In the genomic region with DNA sequence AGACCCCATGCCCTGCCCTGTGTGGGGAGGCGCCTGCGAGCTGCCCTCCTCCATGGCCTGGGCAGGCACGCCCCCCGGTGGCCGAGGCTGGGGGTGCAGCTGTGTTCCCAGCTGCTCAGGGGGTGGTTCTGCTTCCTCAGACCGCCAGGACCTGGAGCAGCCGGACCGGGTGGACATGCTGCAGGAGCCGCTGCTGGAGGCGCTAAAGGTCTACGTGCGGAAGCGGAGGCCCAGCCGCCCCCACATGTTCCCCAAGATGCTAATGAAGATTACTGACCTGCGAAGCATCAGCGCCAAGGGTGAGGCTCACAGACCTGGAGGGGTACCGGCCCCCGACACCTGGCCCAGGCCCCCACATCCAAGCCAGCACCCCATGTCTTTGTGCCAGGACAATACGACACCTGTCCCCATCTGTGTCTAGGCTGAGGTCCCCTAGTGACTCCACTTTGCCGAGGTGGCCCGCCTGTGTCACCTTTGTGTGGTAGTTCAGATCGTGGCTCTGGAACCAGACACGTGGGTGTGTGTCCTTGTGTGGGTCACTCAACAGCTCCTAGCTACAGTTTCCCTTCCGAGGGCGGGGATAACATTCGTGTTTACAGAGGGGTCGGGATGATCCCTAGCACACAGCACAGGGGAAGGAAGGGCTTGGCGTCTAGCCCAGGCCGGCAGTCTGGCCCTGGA, we compare ENCODE assay signal across 9 cellular contexts. TPM values are rescaled to one million over a fixed set of nuclear protein-coding genes. Genes with fewer than 3 reads are reported as not detected.
DNase-seq lines count a peak whose midpoint lies in the region; ATAC-seq and TF ChIP-seq lines count a peak whose summit lies in the region.
"Had no signal": no experiment of that assay in that cellular context is flagged by ENCODE, and none has a peak within 500 bp of the region (broad histone marks: within the 10 kb centered on the region; RNA-seq: fewer than 3 reads in every experiment).

No MANE protein-coding gene starts in this region.

- no peak overlapping the region for H2BK120ac ChIP-seq in H9 (ENCODE audit: low read depth, low read length, poor library complexity, severe bottlenecking)

- H3K9me3 ChIP-seq in H9 (ENCODE audit: control insufficient read depth, low read depth, low read length) (no peaks in the 10 kb centered on the region), psoas muscle (no peaks in the 10 kb centered on the region), vagina (no peaks in the 10 kb centered on the region)

- no peak overlapping the region for H2AFZ ChIP-seq in H9 (ENCODE audit: low read length)

- no peaks in the 10 kb centered on the region for H3K4me1 ChIP-seq in H9 (ENCODE audit: insufficient read depth, low read length)
- H3K4me1 ChIP-seq in psoas muscle: peaks cover 14% of the 10 kb centered on the region
- H3K4me1 ChIP-seq in vagina: peaks cover 36% of the 10 kb centered on the region

- peaks cover 13 to 21% (median 17%) of the 10 kb centered on the region in 3 experiments for H3K36me3 Mint-ChIP-seq in H9 (ENCODE audit: insufficient read depth in 1 of 3, low read depth in 3 of 3)

- H3K79me1 ChIP-seq in H9 (ENCODE audit: insufficient read depth, low read depth, low read length, poor library complexity, severe bottlenecking): no peaks in the 10 kb centered on the region

- no peak overlapping the region for H3K9ac ChIP-seq in H9 (ENCODE audit: extremely low read depth, insufficient read length, low read length)

- no peaks in the 10 kb centered on the region for H3K79me2 ChIP-seq in H9 (ENCODE audit: insufficient read depth, low read length)

- no peak overlapping the region for H4K8ac ChIP-seq in H9 (replicated peaks; ENCODE audit: insufficient read length, low read depth, low read length)

- no peak for TF ChIP-seq POLR2A in vagina (IDR thresholded peaks at IDR 0.05)

- H3K4me2 ChIP-seq in H9 (ENCODE audit: insufficient read depth, insufficient read length, low read length): no peak overlapping the region

- H3K23me2 ChIP-seq in H9 (ENCODE audit: insufficient read length, low read depth, low read length, poor library complexity, severe bottlenecking): no peaks in the 10 kb centered on the region

- peaks cover 24% of the 10 kb centered on the region for H3K27me3 Mint-ChIP-seq in H9 (ENCODE audit: low read depth)

- no peak overlapping the region for H4K5ac ChIP-seq in H9 (ENCODE audit: insufficient read length, low read depth, low read length)

- peak overlapping the region in 1 of 3 experiments; percentile 49; a peak in 1 of 7 replicates for H3K27ac Mint-ChIP-seq in H9

- no CpG with 5 or more reads among the region's 29 CpGs for WGBS in H9 (ENCODE audit: extremely low coverage, insufficient read length, low lambda C conversion rate)
- 43 to 51% (median 44%) methylated on average over 26 to 29 of the region's 29 CpGs for WGBS in psoas muscle, 3 donors

- H2BK15ac ChIP-seq in H9 (ENCODE audit: low read depth, low read length): no peak overlapping the region

- no peak overlapping the region for H3K56ac ChIP-seq in H9 (ENCODE audit: insufficient read length, low read depth, low read length)

- DNase-seq in Ammon's horn (ENCODE audit: low spot score): peak; percentile 63
- DNase-seq in H9: peak; percentile 95
- peak; percentile 51 for DNase-seq in RPMI8226
- peak; percentile 54 for DNase-seq in activated gamma-delta T cell (lab: John Stamatoyannopoulos, UW)
- peak; percentile 67 for DNase-seq in glomerular visceral epithelial cell (ENCODE audit: extremely low spot score)
- peak; percentile 82 to 91 for DNase-seq in psoas muscle
- peak in 1 of 2 donors; percentile 89 for DNase-seq in vagina (ENCODE audit: extremely low spot score in 2 of 2)
- no peak for DNase-seq in NCI-H2107 (lab: John Stamatoyannopoulos, UW)

- H3K27ac ChIP-seq in H9 (ENCODE audit: insufficient read length, low read depth, low read length): no peak overlapping the region
- peak overlapping the region; percentile 30 for H3K27ac ChIP-seq in psoas muscle
- peak overlapping the region; percentile 52 for H3K27ac ChIP-seq in vagina

- no peak overlapping the region for H2BK12ac ChIP-seq in H9 (ENCODE audit: insufficient read length, low read depth, low read length)

- peak; percentile 74 to 83 (median 78) for ATAC-seq in psoas muscle

- H3K23ac ChIP-seq in H9 (ENCODE audit: insufficient read length, low read depth, low read length): no peak overlapping the region

- H3K36me3 ChIP-seq in psoas muscle (ENCODE audit: insufficient read depth in 1 of 2, low read depth in 1 of 2) (peaks cover 7 to 55% of the 10 kb centered on the region in 2 donors), vagina (peaks cover 3 to 27% of the 10 kb centered on the region in 2 donors)

- H2AK5ac ChIP-seq in H9 (ENCODE audit: insufficient read length, low read length): no peak overlapping the region

- intact Hi-C loops in psoas muscle (cut with DNase I): loop anchor here (2.0 to 10.0 kb wide), 4 partner anchors 52 to 177 kb away; no protein-coding TSS in a partner anchor
- intact Hi-C loops in vagina (cut with DNase I): loop anchor here (2.0 kb wide), 1 partner anchor 52 kb away; no protein-coding TSS in a partner anchor

- H3K4ac ChIP-seq in H9 (ENCODE audit: low read depth, low read length): no peak overlapping the region

- no peak overlapping the region for H2BK5ac ChIP-seq in H9 (ENCODE audit: insufficient read length, low read length)

- H3K9me3 Mint-ChIP-seq in H9: no peaks in the 10 kb centered on the region

- H3K14ac ChIP-seq in H9 (ENCODE audit: insufficient read depth, low read length): no peak overlapping the region

- peak; percentile 99 for TF ChIP-seq CTCF in H9 (conservative IDR thresholded peaks at IDR 0.05)
- peak; percentile 99 for TF ChIP-seq CTCF in psoas muscle (IDR thresholded peaks at IDR 0.05)
- peak; percentile 96 to 98 (median 98) for TF ChIP-seq CTCF in vagina (IDR thresholded peaks at IDR 0.05)

- H4K20me1 ChIP-seq in H9 (ENCODE audit: control insufficient read depth, insufficient read depth, insufficient read length): no peaks in the 10 kb centered on the region

- no peak overlapping the region for H3K18ac ChIP-seq in H9 (ENCODE audit: insufficient read length, low read depth, low read length)

- H4K91ac ChIP-seq in H9 (ENCODE audit: insufficient read length, low read depth, low read length): no peak overlapping the region

- H3K4me1 Mint-ChIP-seq in H9: peaks cover 33 to 39% of the 10 kb centered on the region in 2 experiments

- H3K27me3 ChIP-seq in H9 (ENCODE audit: insufficient read depth, low read length) (no peaks in the 10 kb centered on the region), psoas muscle (ENCODE audit: insufficient read depth in 3 of 3, low read length in 2 of 3) (no peaks in the 10 kb centered on the region), vagina (no peaks in the 10 kb centered on the region)

- H3K4me3 ChIP-seq in psoas muscle (no peak overlapping the region), vagina (no peak overlapping the region)
- H3K4me3 ChIP-seq: skin epidermis had no signal

- no peak overlapping the region; a peak in 1 of 5 replicates for H3K4me3 Mint-ChIP-seq in H9

- no peak overlapping the region for H3T11ph ChIP-seq in H9 (ENCODE audit: low read length)

- no peak overlapping the region for H2BK20ac ChIP-seq in H9 (ENCODE audit: low read depth, low read length, poor library complexity, severe bottlenecking)

RNA-seq across cellular contexts. Expression of gene GJD3, which starts 9.3 kb away (rescaled TPM):
- total RNA-seq in H9 (2021) (not detected in 2 replicates), psoas muscle (1 to 10 TPM in 2 of 4 donors, under 1 TPM in 2; 0.34 to 1.4 (median 0.82) TPM), vagina (12.0 TPM)
- polyA plus RNA-seq in psoas muscle: under 1 TPM in 2 of 3 donors, not detected in 1; 0.17 to 0.25 TPM

RNA-seq across cellular contexts. Expression of gene RARA, which starts 46.3 kb away (rescaled TPM):
- total RNA-seq in H9 (2021) (16.7 and 17.6 TPM in 2 replicates), psoas muscle (10 to 100 TPM; 15.0 to 51.1 (median 44.6) TPM), vagina (58.9 TPM)
- 10 to 100 TPM; 15.0 to 76.9 (median 18.6) TPM for polyA plus RNA-seq in psoas muscle
